Comparison of ENCODE assay signal across 10 cellular contexts in genomic region chr9:37300620-37301368, GRCh38.
DNase-seq lines count a peak whose midpoint lies in the region; ATAC-seq lines count a peak whose summit lies in the region.
"Had no signal": no experiment of that assay in that cellular context is flagged by ENCODE, and none has a peak within 500 bp of the region (broad histone marks: within the 10 kb centered on the region; RNA-seq: fewer than 3 reads in every experiment).

No MANE protein-coding gene starts in this region.

- DNase-seq in activated naive CD4-positive, alpha-beta T cell treated with anti-CD3 and anti-CD28 coated beads, Interleukin-2, amount 10 ng/mL, durations not matched to agents 7 days and 5 days = no peak
- DNase-seq in activated naive CD4-positive, alpha-beta T cell treated with Interleukin-2 at 50 U/mL for 16 hours = no peak
- DNase-seq in NAMALWA (ENCODE audit: low spot score) (peak; percentile 30), ecto neural progenitor cell (ENCODE audit: low spot score) (no peak), GM19238 (ENCODE audit: insufficient read length, low spot score) (no peak)
- no peak for DNase-seq in stimulated activated CD4-positive, alpha-beta T cell treated with anti-CD3 and anti-CD28 coated beads, Interleukin-15, amount 100 ng/mL, for 24 hours
- DNase-seq: amygdala, heart left ventricle had no signal

- H3K4me3 Mint-ChIP-seq in activated naive CD4-positive, alpha-beta T cell treated with anti-CD3 and anti-CD28 coated beads, Interleukin-2, amount 10 ng/mL, durations not matched to agents 7 days and 5 days = no peak overlapping the region
- no peak overlapping the region for H3K4me3 Mint-ChIP-seq in dendritic cell treated with granulocyte-macrophage colony-stimulating factor and Interleukin-4, amounts not matched to agents 40 ng/mL and 50 ng/mL, for 4 days

- H3K9me3 Mint-ChIP-seq in activated naive CD4-positive, alpha-beta T cell treated with anti-CD3 and anti-CD28 coated beads, Interleukin-2, amount 10 ng/mL, durations not matched to agents 7 days and 5 days = no peaks in the 10 kb centered on the region
- H3K9me3 Mint-ChIP-seq in dendritic cell treated with granulocyte-macrophage colony-stimulating factor and Interleukin-4, amounts not matched to agents 40 ng/mL and 50 ng/mL, for 4 days = no peaks in the 10 kb centered on the region

- CTCF ChIA-PET in activated naive CD4-positive, alpha-beta T cell treated with anti-CD3 and anti-CD28 coated beads, Interleukin-2, amount 10 ng/mL, durations not matched to agents 7 days and 5 days (lab: Charles Lee) = interaction anchor here (0.6 to 2.4 kb wide), 10 partner anchors 9 to 428 kb away, joined by 3 to 8 read pairs (median 3); partner anchors contain the start of gene ZCCHC7

- peaks cover 44% of the 10 kb centered on the region for H3K36me3 Mint-ChIP-seq in activated naive CD4-positive, alpha-beta T cell treated with anti-CD3 and anti-CD28 coated beads, Interleukin-2, amount 10 ng/mL, durations not matched to agents 7 days and 5 days
- peaks cover 56% of the 10 kb centered on the region for H3K36me3 Mint-ChIP-seq in dendritic cell treated with granulocyte-macrophage colony-stimulating factor and Interleukin-4, amounts not matched to agents 40 ng/mL and 50 ng/mL, for 4 days (ENCODE audit: low read depth)

- H3K27me3 Mint-ChIP-seq in activated naive CD4-positive, alpha-beta T cell treated with anti-CD3 and anti-CD28 coated beads, Interleukin-2, amount 10 ng/mL, durations not matched to agents 7 days and 5 days = no peaks in the 10 kb centered on the region
- H3K27me3 Mint-ChIP-seq in dendritic cell treated with granulocyte-macrophage colony-stimulating factor and Interleukin-4, amounts not matched to agents 40 ng/mL and 50 ng/mL, for 4 days = no peaks in the 10 kb centered on the region

- ATAC-seq in HG03469 (IDR thresholded peaks at IDR 0.05; ENCODE audit: unreplicated experiment) = no peak
- ATAC-seq: heart left ventricle had no signal

- peak overlapping the region; percentile 94 for H3K27ac Mint-ChIP-seq in activated naive CD4-positive, alpha-beta T cell treated with anti-CD3 and anti-CD28 coated beads, Interleukin-2, amount 10 ng/mL, durations not matched to agents 7 days and 5 days
- peak overlapping the region; percentile 41 for H3K27ac Mint-ChIP-seq in dendritic cell treated with granulocyte-macrophage colony-stimulating factor and Interleukin-4, amounts not matched to agents 40 ng/mL and 50 ng/mL, for 4 days

- peaks cover 72% of the 10 kb centered on the region for H3K4me1 Mint-ChIP-seq in activated naive CD4-positive, alpha-beta T cell treated with anti-CD3 and anti-CD28 coated beads, Interleukin-2, amount 10 ng/mL, durations not matched to agents 7 days and 5 days
- peaks cover 16% of the 10 kb centered on the region for H3K4me1 Mint-ChIP-seq in dendritic cell treated with granulocyte-macrophage colony-stimulating factor and Interleukin-4, amounts not matched to agents 40 ng/mL and 50 ng/mL, for 4 days (ENCODE audit: low read depth)

- intact Hi-C loops in dendritic cell treated with granulocyte-macrophage colony-stimulating factor and Interleukin-4, amounts not matched to agents 40 ng/mL and 50 ng/mL, for 4 days (cut with micrococcal nuclease) = no loop called here
